In genomic region chr3:126446791-126447190, GRCh38 we compare ENCODE assay signal across 27 cellular contexts. TPM values are rescaled to one million over a fixed set of nuclear protein-coding genes. Genes with fewer than 3 reads are reported as not detected.
DNase-seq lines count a peak whose midpoint lies in the region; ATAC-seq and TF ChIP-seq lines count a peak whose summit lies in the region.
"Had no signal": no experiment of that assay in that cellular context is flagged by ENCODE, and none has a peak within 500 bp of the region (broad histone marks: within the 10 kb centered on the region; RNA-seq: fewer than 3 reads in every experiment).

No MANE protein-coding gene starts in this region.

- no peak for ATAC-seq in left lung
- ATAC-seq: body of pancreas; heart right ventricle; lower lobe of right lung; naive thymus-derived CD8-positive, alpha-beta T cell had no signal

- H3K4me1 ChIP-seq in left lung: peaks cover 0 to 4% of the 10 kb centered on the region in 2 donors
- H3K4me1 ChIP-seq: HAP-1, lower lobe of right lung, transverse colon had no signal

- in situ Hi-C loops in SK-MEL-5 (cut with HindIII; ENCODE audit: low pct_unique_long_range_greater_than_20kb, low sequenced_read_pairs): no loop called here

- H3K27ac ChIP-seq in coronary artery (no peak overlapping the region), left lung (no peak overlapping the region)
- H3K27ac ChIP-seq: adrenal gland, body of pancreas, heart right ventricle, lower lobe of right lung, ovary, transverse colon had no signal

- H3K4me1 Mint-ChIP-seq in glutamatergic neuron (ENCODE audit: low read depth, unreplicated experiment): peaks cover 14% of the 10 kb centered on the region

- H3K4me3 Mint-ChIP-seq in glutamatergic neuron (ENCODE audit: unreplicated experiment): no peak overlapping the region
- H3K4me3 Mint-ChIP-seq: naive thymus-derived CD8-positive, alpha-beta T cell had no signal

- H3K4me3 ChIP-seq in coronary artery (no peak overlapping the region), left lung (no peak overlapping the region)
- H3K4me3 ChIP-seq: adrenal gland, body of pancreas, HAP-1, heart right ventricle, lower lobe of right lung, ovary, transverse colon had no signal

- no peaks in the 10 kb centered on the region for H3K27me3 Mint-ChIP-seq in glutamatergic neuron (ENCODE audit: unreplicated experiment)
- H3K27me3 Mint-ChIP-seq: naive thymus-derived CD8-positive, alpha-beta T cell had no signal

- H3K27ac Mint-ChIP-seq in glutamatergic neuron (ENCODE audit: unreplicated experiment): peak overlapping the region; percentile 52

- no peaks in the 10 kb centered on the region for H3K9me3 ChIP-seq in left lung
- H3K9me3 ChIP-seq: adrenal gland, body of pancreas, HAP-1, heart right ventricle, lower lobe of right lung, ovary, transverse colon had no signal

- intact Hi-C loops in left lung (cut with DNase I): no loop called here

- TF ChIP-seq CTCF in glutamatergic neuron (IDR thresholded peaks at IDR 0.05; ENCODE audit: partially characterized antibody, unreplicated experiment) (no peak), coronary artery (IDR thresholded peaks at IDR 0.05) (no peak), left lung (IDR thresholded peaks at IDR 0.05) (no peak)

- peak; percentile 3 for DNase-seq in NCI-H1436 (lab: John Stamatoyannopoulos, UW)
- no peak for DNase-seq in NCI-H1436 treated with DMSO at 0.1 percent for 48 hours (lab: John Stamatoyannopoulos, UW)
- DNase-seq in COLO829 (ENCODE audit: low spot score): peak; percentile 16
- peak; percentile 10 for DNase-seq in SK-MEL-5 (ENCODE audit: low read depth, low spot score)
- no peak for DNase-seq in glutamatergic neuron
- DNase-seq in coronary artery (ENCODE audit: low spot score): no peak
- DNase-seq in CD1c-positive myeloid dendritic cell (ENCODE audit: extremely low spot score): no peak
- no peak for DNase-seq in left lung
- DNase-seq: activated CD4-positive, alpha-beta T cell treated with anti-CD3 and anti-CD28 coated beads for 1 hour; activated naive CD4-positive, alpha-beta T cell; effector CD8-positive, alpha-beta T cell; erythroblast; heart right ventricle; kidney glomerular epithelial cell; lower lobe of right lung; naive thymus-derived CD8-positive, alpha-beta T cell; NCI-H748 treated with DMSO at 0.1 percent for 48 hours; retina; small intestine; stimulated activated CD4-positive, alpha-beta T cell treated with anti-CD3 and anti-CD28 coated beads, Interleukin-1b, Interleukin-23, amount 100 ng/mL, for 48 hours; transverse colon had no signal

- H3K36me3 Mint-ChIP-seq in glutamatergic neuron (ENCODE audit: unreplicated experiment): no peaks in the 10 kb centered on the region

- H3K36me3 ChIP-seq in left lung: peaks cover 0 to 62% of the 10 kb centered on the region in 2 donors
- H3K36me3 ChIP-seq: ovary had no signal

- peaks cover 5% of the 10 kb centered on the region for H3K9me3 Mint-ChIP-seq in glutamatergic neuron (ENCODE audit: unreplicated experiment)
- H3K9me3 Mint-ChIP-seq: naive thymus-derived CD8-positive, alpha-beta T cell had no signal

- H3K27me3 ChIP-seq in left lung: no peaks in the 10 kb centered on the region
- H3K27me3 ChIP-seq: adrenal gland, body of pancreas, heart right ventricle, ovary, transverse colon had no signal

RNA-seq across cellular contexts. Expression of gene ZXDC, which starts 28.9 kb away (rescaled TPM):
- 19.0 and 20.9 TPM in 2 replicates for total RNA-seq in SK-MEL-5 (2014; rRNA removed; shearing (Covaris generic))
- 20.4 and 29.3 TPM in 2 replicates for polyA plus RNA-seq in SK-MEL-5 (2015; cell fraction: cytosol; rRNA removed)
- polyA plus RNA-seq in SK-MEL-5 (2015; cell fraction: nucleus; rRNA removed): 80.5 and 85.3 TPM in 2 replicates
- 39.5 TPM for total RNA-seq in glutamatergic neuron (ENCODE audit: unreplicated experiment)
- total RNA-seq in left lung: 10 to 100 TPM; 30.1 to 36.2 TPM

RNA-seq across cellular contexts. Expression of gene CFAP100, which starts 52.1 kb away (rescaled TPM):
- not detected in 2 replicates for total RNA-seq in SK-MEL-5 (2014; rRNA removed; shearing (Covaris generic))
- not detected in 2 replicates for polyA plus RNA-seq in SK-MEL-5 (2015; cell fraction: cytosol; rRNA removed)
- not detected in 2 replicates for polyA plus RNA-seq in SK-MEL-5 (2015; cell fraction: nucleus; rRNA removed)
- total RNA-seq in glutamatergic neuron (ENCODE audit: unreplicated experiment) (not detected), left lung (1 to 10 TPM in 1 of 2 donors, not detected in 1; 8.2 TPM)
- total RNA-seq: adrenal gland; body of pancreas; chondrocyte; heart right ventricle; M059J; naive thymus-derived CD8-positive, alpha-beta T cell; transverse colon had no signal
- polyA plus RNA-seq: adrenal gland; heart right ventricle; naive thymus-derived CD8-positive, alpha-beta T cell; small intestine had no signal

Comparison
In these comparisons a context has a peak if more than half of its experiments do, and no peak if none do; other contexts are left out.
1. DNase-seq: peak in NCI-H1436 (single experiment), COLO829 (single experiment) and SK-MEL-5 (single experiment); none in NCI-H1436 treated with DMSO at 0.1 percent for 48 hours (single experiment), glutamatergic neuron (single experiment), coronary artery (single experiment), CD1c-positive myeloid dendritic cell (single experiment) and left lung (0 of 2).